Comparison of ENCODE assay signal across 9 cellular contexts in genomic region chr20:53872081-53872541, GRCh38.
DNase-seq lines count a peak whose midpoint lies in the region; ATAC-seq and TF ChIP-seq lines count a peak whose summit lies in the region.
"Had no signal": no experiment of that assay in that cellular context is flagged by ENCODE, and none has a peak within 500 bp of the region (broad histone marks: within the 10 kb centered on the region; RNA-seq: fewer than 3 reads in every experiment).

No MANE protein-coding gene starts in this region.

- H3K4me3 ChIP-seq in Caco-2 (ENCODE audit: low read depth, low read length) (no peak overlapping the region), MM.1S (ENCODE audit: low read length) (peak overlapping the region; percentile 60), brain microvascular endothelial cell (ENCODE audit: low read depth, low read length) (no peak overlapping the region)

- in situ Hi-C loops in brain microvascular endothelial cell (cut with HindIII; ENCODE audit: low pct_ligation_motif_present, low sequenced_read_pairs): no loop called here

- no TSS peak for BruUV-seq in Caco-2 (replicated peaks; lab: Mats Ljungman, UMichigan)

- intact Hi-C loops in Caco-2 (cut with micrococcal nuclease; ENCODE audit: unreplicated experiment): no loop called here

- H3K4me3 Mint-ChIP-seq in Caco-2 (ENCODE audit: unreplicated experiment): no peak overlapping the region
- H3K4me3 Mint-ChIP-seq in nephron: no peak overlapping the region

- peaks cover 44% of the 10 kb centered on the region for H3F3A ChIP-seq in MM.1S (ENCODE audit: insufficient read depth, low read length)

- no peaks in the 10 kb centered on the region for H3K27me3 Mint-ChIP-seq in Caco-2 (ENCODE audit: insufficient read depth, unreplicated experiment)
- peaks cover 3% of the 10 kb centered on the region for H3K27me3 Mint-ChIP-seq in nephron (ENCODE audit: low read depth)

- CTCF ChIA-PET in Caco-2 (lab: Charles Lee): interaction anchor here (0.6 to 1.3 kb wide), 5 partner anchors 43 to 775 kb away, joined by 3 to 7 read pairs (median 4); no protein-coding TSS in a partner anchor

- no peaks in the 10 kb centered on the region for H4K20me1 ChIP-seq in MM.1S (ENCODE audit: insufficient read depth, low read length)

- no peaks in the 10 kb centered on the region for H3K9me3 Mint-ChIP-seq in Caco-2 (ENCODE audit: unreplicated experiment)
- no peaks in the 10 kb centered on the region for H3K9me3 Mint-ChIP-seq in nephron

- peaks cover 5% of the 10 kb centered on the region; the same call in 1 of the 2 replicates for H3K79me2 ChIP-seq in MM.1S (ENCODE audit: low read length)

- H3K4me1 Mint-ChIP-seq in Caco-2 (ENCODE audit: low read depth, unreplicated experiment): peaks cover 40% of the 10 kb centered on the region
- H3K4me1 Mint-ChIP-seq in nephron: peaks cover 30% of the 10 kb centered on the region

- H3K27me3 ChIP-seq in Caco-2 (replicated peaks; ENCODE audit: control insufficient read depth, insufficient read depth, low read length) (no peaks in the 10 kb centered on the region), MM.1S (replicated peaks; ENCODE audit: insufficient read depth, low read length) (no peaks in the 10 kb centered on the region), brain microvascular endothelial cell (replicated peaks) (no peaks in the 10 kb centered on the region)

- no peak for DNase-seq in Caco-2
- peak; percentile 39 for DNase-seq in MM.1S
- DNase-seq in brain microvascular endothelial cell: no peak
- DNase-seq in putamen (ENCODE audit: low spot score): no peak
- DNase-seq in activated gamma-delta T cell treated with Interleukin-2 at 50 U/mL for 16 hours: no peak
- DNase-seq: GF-D8 had no signal

- no peak for TF ChIP-seq CTCF in Caco-2 (IDR thresholded peaks at IDR 0.05; ENCODE audit: insufficient read depth in 1 of 2, low read depth in 1 of 2, low read length in 1 of 2, severe bottlenecking in 1 of 2, unreplicated experiment in 1 of 2)
- TF ChIP-seq CTCF in MM.1S (IDR thresholded peaks at IDR 0.05; ENCODE audit: low read length): no peak
- no peak for TF ChIP-seq CTCF in brain microvascular endothelial cell (IDR thresholded peaks at IDR 0.05; ENCODE audit: low read depth, low read length, missing control alignments)
- TF ChIP-seq CTCF in nephron (IDR thresholded peaks at IDR 0.05; ENCODE audit: unreplicated experiment in 3 of 3): no peak

- H3K9ac ChIP-seq in MM.1S (ENCODE audit: low read length): peak overlapping the region; percentile 51

- peak overlapping the region; percentile 91 for H3K4me2 ChIP-seq in MM.1S (ENCODE audit: low read depth, low read length)

- H3K9me2 ChIP-seq in MM.1S (replicated peaks; ENCODE audit: insufficient read depth, low read length): no peaks in the 10 kb centered on the region

- peaks cover 40% of the 10 kb centered on the region for H3K4me1 ChIP-seq in Caco-2
- peaks cover 40% of the 10 kb centered on the region for H3K4me1 ChIP-seq in MM.1S (ENCODE audit: low read length)

- no peaks in the 10 kb centered on the region for H3K36me3 ChIP-seq in Caco-2 (ENCODE audit: control insufficient read depth, insufficient read depth, low read length)
- H3K36me3 ChIP-seq in MM.1S (replicated peaks; ENCODE audit: insufficient read depth, low read length): no peaks in the 10 kb centered on the region
- H3K36me3 ChIP-seq in brain microvascular endothelial cell (replicated peaks): no peaks in the 10 kb centered on the region

- H3K36me3 Mint-ChIP-seq in Caco-2 (ENCODE audit: insufficient read depth, unreplicated experiment) (no peaks in the 10 kb centered on the region), nephron (ENCODE audit: low read depth) (no peaks in the 10 kb centered on the region)

- peak overlapping the region; percentile 83 for H3K27ac ChIP-seq in MM.1S (ENCODE audit: low read length)
- peak overlapping the region; percentile 34 for H3K27ac ChIP-seq in brain microvascular endothelial cell

- peak overlapping the region; percentile 68 for H2AFZ ChIP-seq in MM.1S (ENCODE audit: low read length)

- ATAC-seq in HG03457 (IDR thresholded peaks at IDR 0.05; ENCODE audit: unreplicated experiment) (no peak), GM18868 (IDR thresholded peaks at IDR 0.05; ENCODE audit: unreplicated experiment) (no peak)

- POLR2A ChIA-PET in Caco-2 (lab: Charles Lee): no interaction called here

- H3K27ac Mint-ChIP-seq in Caco-2 (ENCODE audit: unreplicated experiment) (peak overlapping the region; percentile 9), nephron (peak overlapping the region; percentile 83 to 85 (median 83))

- H3K9me3 ChIP-seq in Caco-2 (no peaks in the 10 kb centered on the region), MM.1S (replicated peaks; ENCODE audit: insufficient read depth, low read length) (no peaks in the 10 kb centered on the region)
